In genomic region chr14:45526715-45527549, GRCh38 we compare ENCODE assay signal across 7 cellular contexts.
DNase-seq lines count a peak whose midpoint lies in the region; ATAC-seq, FAIRE-seq and TF ChIP-seq lines count a peak whose summit lies in the region.

No MANE protein-coding gene starts in this region.

- no peaks in the 10 kb centered on the region for H3K79me2 ChIP-seq in astrocyte (ENCODE audit: insufficient read depth, low read length)

- no peaks in the 10 kb centered on the region for H3K36me3 Mint-ChIP-seq in astrocyte (ENCODE audit: low read depth, unreplicated experiment)

- H3K27ac ChIP-seq in astrocyte (ENCODE audit: low read depth, low read length) (no peak overlapping the region), left lung (no peak overlapping the region)

- no peak overlapping the region for H3K4me3 Mint-ChIP-seq in astrocyte (ENCODE audit: unreplicated experiment)

- H2AFZ ChIP-seq in astrocyte (ENCODE audit: low read depth, low read length) = no peak overlapping the region

- H3K9me3 ChIP-seq in astrocyte (ENCODE audit: insufficient read depth, low read depth, low read length) = no peaks in the 10 kb centered on the region
- peaks cover 0 to 2% of the 10 kb centered on the region in 2 donors for H3K9me3 ChIP-seq in left lung

- H3K4me1 ChIP-seq in astrocyte (ENCODE audit: insufficient read depth, low read length) = no peaks in the 10 kb centered on the region
- no peaks in the 10 kb centered on the region for H3K4me1 ChIP-seq in left lung

- intact Hi-C loops in left lung (cut with DNase I) = no loop called here

- H3K27me3 Mint-ChIP-seq in astrocyte (ENCODE audit: low read depth, unreplicated experiment) = no peaks in the 10 kb centered on the region

- no peaks in the 10 kb centered on the region for H3K36me3 ChIP-seq in astrocyte (ENCODE audit: insufficient read depth, low read length)
- no peaks in the 10 kb centered on the region for H3K36me3 ChIP-seq in left lung

- H3K9ac ChIP-seq in astrocyte (ENCODE audit: low read length) = no peak overlapping the region

- FAIRE-seq in astrocyte (lab: Jason Lieb, UNC) = no peak

- no peak overlapping the region for H3K27ac Mint-ChIP-seq in astrocyte (ENCODE audit: unreplicated experiment)

- H3K4me2 ChIP-seq in astrocyte (ENCODE audit: low read length) = no peak overlapping the region

- TF ChIP-seq CTCF in astrocyte (IDR thresholded peaks at IDR 0.05; ENCODE audit: insufficient read depth, low read depth, low read length) (peak; percentile 32), left lung (IDR thresholded peaks at IDR 0.05) (peak in 1 of 2 donors; percentile 14)

- ATAC-seq in GM18511 (IDR thresholded peaks at IDR 0.05; ENCODE audit: unreplicated experiment) (peak; percentile 93), HG03039 (IDR thresholded peaks at IDR 0.05; ENCODE audit: unreplicated experiment) (peak; percentile 90), left lung (peak; percentile 81), GM19455 (IDR thresholded peaks at IDR 0.05; ENCODE audit: unreplicated experiment) (no peak)

- H3K4me1 Mint-ChIP-seq in astrocyte (ENCODE audit: low read depth, unreplicated experiment) = no peaks in the 10 kb centered on the region

- H3K9me3 Mint-ChIP-seq in astrocyte (ENCODE audit: unreplicated experiment) = no peaks in the 10 kb centered on the region

- H4K20me1 ChIP-seq in astrocyte (ENCODE audit: insufficient read depth, low read length) = no peaks in the 10 kb centered on the region

- H3K4me3 ChIP-seq in astrocyte (ENCODE audit: insufficient read depth, low read depth, low read length) (no peak overlapping the region), left lung (no peak overlapping the region)

- peak; percentile 17 to 27 for DNase-seq in NCI-H1930 (lab: John Stamatoyannopoulos, UW)
- no peak for DNase-seq in astrocyte (ENCODE audit: low read depth)
- no peak for DNase-seq in left lung
- no peak for DNase-seq in stimulated activated CD4-positive, alpha-beta T cell treated with anti-CD3 and anti-CD28 coated beads, Interleukin-4, amount 100 ng/mL, for 4 hours

- H3K27me3 ChIP-seq in astrocyte (ENCODE audit: insufficient read depth, low read length) (no peaks in the 10 kb centered on the region), left lung (no peaks in the 10 kb centered on the region)

Comparison
In these comparisons a context has a peak if more than half of its experiments do, and no peak if none do; other contexts are left out.
1. DNase-seq: peak in NCI-H1930 (2 of 2); none in astrocyte (single experiment), left lung (0 of 2) and stimulated activated CD4-positive, alpha-beta T cell treated with anti-CD3 and anti-CD28 coated beads, Interleukin-4, amount 100 ng/mL, for 4 hours (0 of 2).